ENCODE assay signal across 29 cellular contexts in genomic region chr20:49942942-49943341, GRCh38.
"Had no signal": no experiment of that assay in that cellular context is flagged by ENCODE, and none has a peak within 500 bp of the region (broad histone marks: within the 10 kb centered on the region; RNA-seq: fewer than 3 reads in every experiment).

No MANE protein-coding gene starts in this region.

- H3K4me3 ChIP-seq: colonic mucosa, esophagus squamous epithelium, gastroesophageal sphincter, heart right ventricle had no signal

- H3K4me3 Mint-ChIP-seq: activated CD8-positive, alpha-beta T cell treated with anti-CD3 and anti-CD28 coated beads for 36 hours; activated naive CD8-positive, alpha-beta T cell; activated T-cell treated with anti-CD3 and anti-CD28 coated beads, Interleukin-2, amount 50 U/mL, for 4 hours; activated T-helper 17 cell treated with anti-CD3 and anti-CD28 coated beads, Interleukin-2, amount 50 U/mL, for 72 hours; WTC11 had no signal

- H3K9me3 ChIP-seq: colonic mucosa, esophagus squamous epithelium, gastroesophageal sphincter, heart right ventricle had no signal

- H3K27me3 Mint-ChIP-seq: activated CD8-positive, alpha-beta T cell treated with anti-CD3 and anti-CD28 coated beads for 36 hours; activated naive CD8-positive, alpha-beta T cell; activated T-helper 17 cell treated with anti-CD3 and anti-CD28 coated beads, Interleukin-2, amount 50 U/mL, for 72 hours had no signal

- H3K27me3 ChIP-seq: colonic mucosa, esophagus squamous epithelium, gastroesophageal sphincter, heart right ventricle had no signal

- H3K27ac ChIP-seq: colonic mucosa, epithelial cell of prostate, esophagus squamous epithelium, gastroesophageal sphincter, heart right ventricle had no signal

- FAIRE-seq: astrocyte, endometrium, endothelial cell of umbilical vein had no signal

- DNase-seq: activated CD4-positive, alpha-beta T cell treated with anti-CD3 and anti-CD28 coated beads for 1 hour; activated CD4-positive, alpha-beta T cell treated with anti-CD3 and anti-CD28 coated beads for 4 hours; activated CD4-positive, alpha-beta T cell treated with anti-CD3 and anti-CD28 coated beads, Interleukin-2, amount 50 U/mL, for 1 hour; activated CD4-positive, alpha-beta T cell treated with anti-CD3 and anti-CD28 coated beads, Interleukin-2, amount 50 U/mL, for 48 hours; activated CD8-positive, alpha-beta memory T cell treated with anti-CD3 and anti-CD28 coated beads for 24 hours; activated CD8-positive, alpha-beta T cell treated with anti-CD3 and anti-CD28 coated beads for 36 hours; activated effector memory CD4-positive, alpha-beta T cell treated with Interleukin-2 at 50 U/mL for 16 hours; activated gamma-delta T cell treated with Interleukin-2 at 50 U/mL for 16 hours; activated naive CD4-positive, alpha-beta T cell treated with anti-CD3 and anti-CD28 coated beads, Interleukin-2, amount 50 U/mL, for 16 hours; activated naive CD4-positive, alpha-beta T cell treated with Interleukin-2 at 50 U/mL for 16 hours; activated T-cell treated with anti-CD3 and anti-CD28 coated beads, Interleukin-2, amount 50 U/mL, for 4 hours; amniotic stem cell; anterior cingulate cortex; caudate nucleus; cerebellar nuclear complex; colonic mucosa; effector CD8-positive, alpha-beta T cell; esophagus squamous epithelium; foreskin melanocyte; heart right ventricle; T-helper 2 cell had no signal

- H3K27ac Mint-ChIP-seq: activated CD8-positive, alpha-beta T cell treated with anti-CD3 and anti-CD28 coated beads for 36 hours; activated naive CD8-positive, alpha-beta T cell; activated T-helper 17 cell treated with anti-CD3 and anti-CD28 coated beads, Interleukin-2, amount 50 U/mL, for 72 hours; WTC11 had no signal

- H3K9me3 Mint-ChIP-seq: activated CD8-positive, alpha-beta T cell treated with anti-CD3 and anti-CD28 coated beads for 36 hours; activated T-cell treated with anti-CD3 and anti-CD28 coated beads, Interleukin-2, amount 50 U/mL, for 4 hours; activated T-helper 17 cell treated with anti-CD3 and anti-CD28 coated beads, Interleukin-2, amount 50 U/mL, for 72 hours; WTC11 had no signal

- ATAC-seq: activated CD8-positive, alpha-beta T cell treated with anti-CD3 and anti-CD28 coated beads for 36 hours; activated T-cell treated with anti-CD3 and anti-CD28 coated beads, Interleukin-2, amount 50 U/mL, for 4 hours; activated T-helper 17 cell treated with anti-CD3 and anti-CD28 coated beads, Interleukin-2, amount 50 U/mL, for 72 hours; gastroesophageal sphincter; heart right ventricle; WTC11 had no signal
